ENCODE assay signal across 26 cellular contexts in the genomic region with DNA sequence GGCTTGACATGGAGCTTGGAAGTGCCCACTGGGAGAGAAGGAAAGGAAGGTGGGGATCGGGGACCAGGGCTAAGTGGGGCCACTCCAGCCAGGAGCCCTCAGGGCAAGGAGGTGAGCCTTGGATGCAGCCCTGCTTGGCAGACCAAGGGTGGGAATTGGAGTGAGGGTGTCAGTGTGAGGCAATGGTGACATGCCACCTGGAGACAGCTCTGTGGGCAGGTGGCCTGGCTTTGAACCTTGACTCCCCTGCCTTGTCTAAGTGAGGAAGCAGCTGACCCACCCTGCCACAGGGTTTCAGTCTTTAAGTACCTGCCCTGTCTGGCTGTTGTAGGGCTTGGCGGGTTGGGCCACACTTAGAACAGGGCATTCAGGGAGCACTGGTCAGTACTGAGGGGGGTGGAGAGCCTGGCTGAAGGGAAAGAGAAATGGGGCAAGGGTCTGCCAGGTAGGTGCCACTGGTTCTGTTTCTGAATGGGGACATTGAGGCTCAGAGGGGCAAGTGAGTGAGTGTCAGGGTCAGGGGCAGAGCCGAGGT. TPM values are rescaled to one million over a fixed set of nuclear protein-coding genes. Genes with fewer than 3 reads are reported as not detected.
DNase-seq lines count a peak whose midpoint lies in the region; TF ChIP-seq lines count a peak whose summit lies in the region.
"Had no signal": no experiment of that assay in that cellular context is flagged by ENCODE, and none has a peak within 500 bp of the region (broad histone marks: within the 10 kb centered on the region; RNA-seq: fewer than 3 reads in every experiment).

No MANE protein-coding gene starts in this region.

- intact Hi-C loops in spleen (cut with DNase I; ENCODE audit: low total_unique reads) (no loop called here), head of caudate nucleus (cut with DNase I) (no loop called here)

- no peaks in the 10 kb centered on the region for H3F3A ChIP-seq in MM.1S (ENCODE audit: insufficient read depth, low read length)

- 74 to 81% methylated on average over 3 of the region's 3 CpGs for WGBS in endodermal cell (ENCODE audit: insufficient coverage in 1 of 2, insufficient read length in 1 of 2), 2 experiments
- WGBS in spleen, 5 donors, result 61 to 80% (median 75%) methylated on average over 3 of the region's 3 CpGs

- H3K4me3 ChIP-seq in MM.1S (ENCODE audit: low read length) (no peak overlapping the region), endodermal cell (ENCODE audit: low read length) (no peak overlapping the region), spleen (no peak overlapping the region)
- H3K4me3 ChIP-seq: PC-9 had no signal

- no peak overlapping the region for H3K27ac Mint-ChIP-seq in endodermal cell
- H3K27ac Mint-ChIP-seq: CD14-positive monocyte; CD8-positive, alpha-beta memory T cell had no signal

- peaks cover 36% of the 10 kb centered on the region for H3K27me3 Mint-ChIP-seq in endodermal cell (ENCODE audit: insufficient read depth)

- peaks cover 3% of the 10 kb centered on the region; the same call in 1 of the 2 replicates for H3K4me1 ChIP-seq in MM.1S (ENCODE audit: low read length)
- H3K4me1 ChIP-seq in endodermal cell (ENCODE audit: control insufficient read depth, insufficient read depth, low read length), result no peaks in the 10 kb centered on the region
- peaks cover 0 to 20% (median 5%) of the 10 kb centered on the region in 6 donors for H3K4me1 ChIP-seq in spleen

- H3K9me3 ChIP-seq in MM.1S (replicated peaks; ENCODE audit: insufficient read depth, low read length) (no peaks in the 10 kb centered on the region), endodermal cell (ENCODE audit: control insufficient read depth, low read length) (no peaks in the 10 kb centered on the region), spleen (peaks cover 0 to 17% (median 12%) of the 10 kb centered on the region in 8 donors)
- H3K9me3 ChIP-seq: BE2C had no signal

- peak; percentile 3 for DNase-seq in activated effector memory CD4-positive, alpha-beta T cell treated with anti-CD3 and anti-CD28 coated beads, Interleukin-2, amount 50 U/mL, for 16 hours
- DNase-seq in activated effector memory CD4-positive, alpha-beta T cell treated with Interleukin-2 at 50 U/mL for 16 hours, result no peak
- peak; percentile 33 for DNase-seq in MM.1S
- DNase-seq in endodermal cell, result peak; percentile 10
- peak; percentile 56 for DNase-seq in spleen
- no peak for DNase-seq in head of caudate nucleus
- DNase-seq in Kasumi-1 (lab: John Stamatoyannopoulos, UW), result no peak
- DNase-seq: 8988T, ACHN, BE2C, DND-41, Karpas-422, MV-4-11, NCI-H1105, NCI-H1436 treated with DMSO at 0.1 percent for 48 hours, NCI-H187 treated with DMSO at 0.1 percent for 48 hours, NCI-H2171 treated with DMSO at 0.1 percent for 48 hours, NCI-H524 treated with DMSO at 0.1 percent for 48 hours, NCI-H82, PC-9, SHP77 had no signal

- no peaks in the 10 kb centered on the region for H3K36me3 ChIP-seq in MM.1S (replicated peaks; ENCODE audit: insufficient read depth, low read length)
- no peaks in the 10 kb centered on the region for H3K36me3 ChIP-seq in endodermal cell (ENCODE audit: control insufficient read depth, insufficient read depth, low read length)
- H3K36me3 ChIP-seq in spleen, result no peaks in the 10 kb centered on the region
- H3K36me3 ChIP-seq: BE2C had no signal

- H3K27me3 ChIP-seq in MM.1S (replicated peaks; ENCODE audit: insufficient read depth, low read length) (no peaks in the 10 kb centered on the region), endodermal cell (ENCODE audit: control insufficient read depth, insufficient read depth, low read length, poor library complexity, severe bottlenecking) (peaks cover 32% of the 10 kb centered on the region), spleen (replicated peaks in 1 of 7) (peaks cover 0 to 22% (median 12%) of the 10 kb centered on the region in 7 donors)
- H3K27me3 ChIP-seq: BE2C had no signal

- no peaks in the 10 kb centered on the region for H3K4me1 Mint-ChIP-seq in endodermal cell

- H3K9ac ChIP-seq in MM.1S (ENCODE audit: low read length) (no peak overlapping the region), endodermal cell (ENCODE audit: extremely low read depth, low read length, poor library complexity, severe bottlenecking) (no peak overlapping the region)

- TF ChIP-seq POLR2A in spleen (IDR thresholded peaks at IDR 0.05), result no peak

- peaks cover 1% of the 10 kb centered on the region for H3K9me3 Mint-ChIP-seq in endodermal cell

- H3K4me2 ChIP-seq in MM.1S (ENCODE audit: low read depth, low read length), result no peak overlapping the region
- H3K4me2 ChIP-seq: PC-9 had no signal

- H3K27ac ChIP-seq in MM.1S (ENCODE audit: low read length), result no peak overlapping the region
- H3K27ac ChIP-seq in endodermal cell (ENCODE audit: low read depth, low read length), result no peak overlapping the region
- H3K27ac ChIP-seq in spleen, result no peak overlapping the region
- H3K27ac ChIP-seq: PC-9 had no signal

- TF ChIP-seq CTCF in MM.1S (IDR thresholded peaks at IDR 0.05; ENCODE audit: low read length), result no peak
- TF ChIP-seq CTCF in endodermal cell (conservative IDR thresholded peaks at IDR 0.05), result no peak
- no peak for TF ChIP-seq CTCF in spleen (IDR thresholded peaks at IDR 0.05 in 8 of 11, conservative IDR thresholded peaks at IDR 0.05 in 3 of 11)

- H4K20me1 ChIP-seq in MM.1S (ENCODE audit: insufficient read depth, low read length), result no peaks in the 10 kb centered on the region

- H3K36me3 Mint-ChIP-seq in endodermal cell (ENCODE audit: low read depth), result no peaks in the 10 kb centered on the region
- H3K36me3 Mint-ChIP-seq: CD14-positive monocyte had no signal

- H3K79me2 ChIP-seq in MM.1S (ENCODE audit: low read length), result no peaks in the 10 kb centered on the region

- no peak overlapping the region for H2AFZ ChIP-seq in MM.1S (ENCODE audit: low read length)
- H2AFZ ChIP-seq: PC-9 had no signal

- no peaks in the 10 kb centered on the region for H3K9me2 ChIP-seq in MM.1S (replicated peaks; ENCODE audit: insufficient read depth, low read length)

- no peak overlapping the region for H3K4me3 Mint-ChIP-seq in endodermal cell
- H3K4me3 Mint-ChIP-seq: CD14-positive monocyte; CD8-positive, alpha-beta memory T cell had no signal

RNA-seq across cellular contexts. Expression of gene RAMP3, which starts 4.8 kb away (rescaled TPM):
- total RNA-seq in endodermal cell, result not detected
- polyA plus RNA-seq in endodermal cell (2013, experiment 1 of 2), result not detected
- not detected for polyA plus RNA-seq in endodermal cell (2013, experiment 2 of 2)
- 10 to 100 TPM in 5 of 7 donors, 1 to 10 TPM in 2; 6.3 to 27.8 (median 11.8) TPM for total RNA-seq in spleen
- 10 to 100 TPM; 14.2 to 21.6 (median 18.9) TPM for polyA plus RNA-seq in spleen
- total RNA-seq: CD8-positive, alpha-beta memory T cell; HepG2; HT1080; PC-9; SK-MEL-5 had no signal
- polyA plus RNA-seq: CD14-positive monocyte; CD8-positive, alpha-beta memory T cell; HepG2 had no signal

RNA-seq across cellular contexts. Expression of gene TBRG4, which starts 50.9 kb away (rescaled TPM):
- total RNA-seq in endodermal cell (10 to 100 TPM; 66.7 to 95.9 TPM), spleen (10 to 100 TPM; 37.9 to 77.1 (median 67.4) TPM)
- polyA plus RNA-seq in endodermal cell (2013, experiment 1 of 2), result 52.1 TPM
- 54.2 TPM for polyA plus RNA-seq in endodermal cell (2013, experiment 2 of 2)
- 10 to 100 TPM; 42.9 to 59.9 (median 46.2) TPM for polyA plus RNA-seq in spleen

Comparison
In these comparisons a context has a peak if more than half of its experiments do, and no peak if none do; other contexts are left out.
1. DNase-seq: peak in activated effector memory CD4-positive, alpha-beta T cell treated with anti-CD3 and anti-CD28 coated beads, Interleukin-2, amount 50 U/mL, for 16 hours (single experiment), MM.1S (single experiment), endodermal cell (single experiment) and spleen (single experiment); none in activated effector memory CD4-positive, alpha-beta T cell treated with Interleukin-2 at 50 U/mL for 16 hours (single experiment), head of caudate nucleus (0 of 42) and Kasumi-1 (0 of 2).
2. RNA of gene RAMP3, which starts 4.8 kb away (total RNA-seq): 6.3 to 27.8 TPM in spleen; not detected in endodermal cell; every median in the first group is over 4 times any median in the second.